ENCODE assay signal across 9 cellular contexts in the genomic region with DNA sequence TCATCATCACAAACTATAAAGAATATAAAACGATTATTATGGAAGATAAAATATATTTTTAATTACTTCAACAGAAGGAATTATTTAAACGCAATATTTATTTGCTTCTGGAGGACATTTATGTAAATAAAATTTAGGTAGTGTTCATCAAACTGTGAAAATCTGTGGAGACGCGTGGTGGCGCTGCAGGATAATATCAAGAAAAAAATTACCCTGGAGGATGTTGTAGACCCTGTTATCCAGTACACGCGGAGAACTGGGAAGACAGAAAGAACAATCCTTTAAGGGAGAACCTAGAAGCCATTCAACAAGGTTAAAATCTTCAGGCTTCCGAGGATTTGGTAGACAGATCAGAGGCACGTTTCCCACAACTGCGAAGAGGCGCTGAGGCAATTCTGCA. TPM values are rescaled to one million over a fixed set of nuclear protein-coding genes. Genes with fewer than 3 reads are reported as not detected.
DNase-seq lines count a peak whose midpoint lies in the region; ATAC-seq and TF ChIP-seq lines count a peak whose summit lies in the region.
"Had no signal": no experiment of that assay in that cellular context is flagged by ENCODE, and none has a peak within 500 bp of the region (broad histone marks: within the 10 kb centered on the region; RNA-seq: fewer than 3 reads in every experiment).

A gene (plus strand): TSS at position 242 of the 400 bp plus-strand sequence. CDS start 189 bp downstream, outside the sequence.

- H3K36me3 ChIP-seq in MM.1S (replicated peaks; ENCODE audit: insufficient read depth, low read length), result no peaks in the 10 kb centered on the region
- H3K36me3 ChIP-seq in Peyer's patch, result no peaks in the 10 kb centered on the region
- H3K36me3 ChIP-seq in spleen, result no peaks in the 10 kb centered on the region
- no peaks in the 10 kb centered on the region for H3K36me3 ChIP-seq in CD8-positive, alpha-beta T cell (ENCODE audit: insufficient read depth, low read length)

- no peaks in the 10 kb centered on the region for H3K4me1 ChIP-seq in MM.1S (ENCODE audit: low read length)
- H3K4me1 ChIP-seq in Peyer's patch, result no peaks in the 10 kb centered on the region
- no peaks in the 10 kb centered on the region for H3K4me1 ChIP-seq in spleen
- H3K4me1 ChIP-seq in CD8-positive, alpha-beta T cell (ENCODE audit: insufficient read depth, low read length), result no peaks in the 10 kb centered on the region

- CTCF ChIA-PET in Calu3 (lab: Charles Lee), result interaction anchor here (0.8 to 1.3 kb wide), 2 partner anchors 21 to 352 kb away, joined by 3 to 4 read pairs; a partner anchor contains a TSS
- CTCF ChIA-PET in CD8-positive, alpha-beta T cell (lab: Charles Lee), result interaction anchor here (1.2 kb wide), 1 partner anchor 11 kb away, joined by 3 read pairs; no protein-coding TSS in a partner anchor

- TF ChIP-seq CTCF in Calu3 (IDR thresholded peaks at IDR 0.05; ENCODE audit: unreplicated experiment) (no peak), MM.1S (IDR thresholded peaks at IDR 0.05; ENCODE audit: low read length) (peak; percentile 52), neural crest cell (conservative IDR thresholded peaks at IDR 0.05) (peak; percentile 50), Peyer's patch (IDR thresholded peaks at IDR 0.05) (no peak), spleen (IDR thresholded peaks at IDR 0.05 in 8 of 11, conservative IDR thresholded peaks at IDR 0.05 in 3 of 11) (no peak)
- TF ChIP-seq CTCF in CD8-positive, alpha-beta T cell (IDR thresholded peaks at IDR 0.05), result no peak

- H3K4me1 Mint-ChIP-seq in Calu3 (ENCODE audit: low read depth, unreplicated experiment), result no peaks in the 10 kb centered on the region
- no peaks in the 10 kb centered on the region for H3K4me1 Mint-ChIP-seq in neural crest cell
- H3K4me1 Mint-ChIP-seq in CD8-positive, alpha-beta T cell (ENCODE audit: low read depth), result peaks cover under 1% of the 10 kb centered on the region

- H4K20me1 ChIP-seq in MM.1S (ENCODE audit: insufficient read depth, low read length), result no peaks in the 10 kb centered on the region

- POLR2A ChIA-PET in CD8-positive, alpha-beta T cell (lab: Charles Lee), result no interaction called here

- peak within 1 kb of the TSS; percentile 63 for H3K4me3 Mint-ChIP-seq in Calu3 (ENCODE audit: low read depth, unreplicated experiment)
- peak within 1 kb of the TSS; percentile 44 for H3K4me3 Mint-ChIP-seq in neural crest cell
- no peak within 1 kb of the TSS for H3K4me3 Mint-ChIP-seq in CD8-positive, alpha-beta T cell

- H3F3A ChIP-seq in MM.1S (ENCODE audit: insufficient read depth, low read length), result no peaks in the 10 kb centered on the region

- DNase-seq in Calu3, result peak; percentile 45
- peak; percentile 37 for DNase-seq in MM.1S
- DNase-seq in cerebellar cortex (ENCODE audit: low spot score), result peak; percentile 43
- no peak for DNase-seq in neural crest cell (ENCODE audit: low read depth, low spot score)
- no peak for DNase-seq in Peyer's patch
- DNase-seq in spleen, result no peak
- DNase-seq in CD8-positive, alpha-beta T cell, result no peak
- DNase-seq in stimulated activated CD4-positive, alpha-beta T cell treated with anti-CD3 and anti-CD28 coated beads, Interleukin-15, amount 100 ng/mL, for 24 hours, result no peak
- DNase-seq: hypothalamus had no signal

- H3K27me3 Mint-ChIP-seq in Calu3 (ENCODE audit: unreplicated experiment) (no peaks in the 10 kb centered on the region), neural crest cell (ENCODE audit: low read depth) (no peaks in the 10 kb centered on the region)
- peaks cover 48% of the 10 kb centered on the region for H3K27me3 Mint-ChIP-seq in CD8-positive, alpha-beta T cell (ENCODE audit: low read depth)

- H2AFZ ChIP-seq in MM.1S (ENCODE audit: low read length), result no peak within 1 kb of the TSS

- H3K27ac ChIP-seq in MM.1S (ENCODE audit: low read length) (no peak within 1 kb of the TSS), Peyer's patch (no peak within 1 kb of the TSS), spleen (no peak within 1 kb of the TSS)
- H3K27ac ChIP-seq in CD8-positive, alpha-beta T cell (ENCODE audit: low read depth, low read length), result no peak within 1 kb of the TSS

- H3K9me3 ChIP-seq in MM.1S (replicated peaks; ENCODE audit: insufficient read depth, low read length) (no peaks in the 10 kb centered on the region), Peyer's patch (peaks cover 0 to 16% (median 0%) of the 10 kb centered on the region in 4 donors), spleen (peaks cover 0 to 90% (median 41%) of the 10 kb centered on the region in 8 donors)
- no peaks in the 10 kb centered on the region for H3K9me3 ChIP-seq in CD8-positive, alpha-beta T cell (ENCODE audit: low read length)

- H3K36me3 Mint-ChIP-seq in Calu3 (ENCODE audit: insufficient read depth, unreplicated experiment) (no peaks in the 10 kb centered on the region), neural crest cell (ENCODE audit: low read depth) (peaks cover 43% of the 10 kb centered on the region)
- no peaks in the 10 kb centered on the region for H3K36me3 Mint-ChIP-seq in CD8-positive, alpha-beta T cell

- H3K9ac ChIP-seq in MM.1S (ENCODE audit: low read length), result no peak within 1 kb of the TSS

- 19 to 30% (median 24%) methylated on average over 11 of the region's 11 CpGs for WGBS in spleen, 5 donors

- no peaks in the 10 kb centered on the region for H3K9me2 ChIP-seq in MM.1S (replicated peaks; ENCODE audit: insufficient read depth, low read length)

- H3K9me3 Mint-ChIP-seq in Calu3 (ENCODE audit: low read depth, unreplicated experiment) (peaks cover 5% of the 10 kb centered on the region), neural crest cell (peaks cover 12% of the 10 kb centered on the region)
- H3K9me3 Mint-ChIP-seq in CD8-positive, alpha-beta T cell, result no peaks in the 10 kb centered on the region

- H3K27ac Mint-ChIP-seq in Calu3 (ENCODE audit: unreplicated experiment) (no peak within 1 kb of the TSS), neural crest cell (ENCODE audit: unreplicated experiment) (no peak within 1 kb of the TSS)
- no peak within 1 kb of the TSS for H3K27ac Mint-ChIP-seq in CD8-positive, alpha-beta T cell

- BruUV-seq in Calu3 (replicated peaks; lab: Mats Ljungman, UMichigan), result no TSS peak

- 0 out of 2 replicates have a peak, but pooled peaks cover 4% of the 10 kb centered on the region for H3K27me3 ChIP-seq in MM.1S (replicated peaks; ENCODE audit: insufficient read depth, low read length)
- H3K27me3 ChIP-seq in Peyer's patch, result no peaks in the 10 kb centered on the region
- peaks cover 0 to 74% (median 0%) of the 10 kb centered on the region in 7 donors for H3K27me3 ChIP-seq in spleen (replicated peaks in 1 of 7)
- H3K27me3 ChIP-seq in CD8-positive, alpha-beta T cell (ENCODE audit: insufficient read depth, low read length), result peaks cover 6% of the 10 kb centered on the region

- H3K4me2 ChIP-seq in MM.1S (ENCODE audit: low read depth, low read length), result no peak within 1 kb of the TSS

- no peaks in the 10 kb centered on the region for H3K79me2 ChIP-seq in MM.1S (ENCODE audit: low read length)

- H3K4me3 ChIP-seq in MM.1S (ENCODE audit: low read length), result no peak within 1 kb of the TSS
- no peak within 1 kb of the TSS for H3K4me3 ChIP-seq in Peyer's patch
- H3K4me3 ChIP-seq in spleen, result peak within 1 kb of the TSS in 2 of 8 donors; percentile 10 to 23
- H3K4me3 ChIP-seq in CD8-positive, alpha-beta T cell (ENCODE audit: low read depth, low read length), result no peak within 1 kb of the TSS

- intact Hi-C loops in Calu3 (cut with micrococcal nuclease; ENCODE audit: unreplicated experiment) (no loop called here), spleen (cut with DNase I; ENCODE audit: low total_unique reads) (no loop called here)
- intact Hi-C loops in CD8-positive, alpha-beta T cell (cut with DNase I, micrococcal nuclease), result no loop called here

- no peak for ATAC-seq in CD8-positive, alpha-beta T cell

- no peak for TF ChIP-seq POLR2A in Peyer's patch (IDR thresholded peaks at IDR 0.05)
- no peak for TF ChIP-seq POLR2A in spleen (IDR thresholded peaks at IDR 0.05)

RNA-seq across cellular contexts. Expression of the gene that starts here (rescaled TPM):
- total RNA-seq in Calu3 (2022) (1.3 and 1.6 TPM in 2 replicates), neural crest cell (3.1 TPM in 2 replicates), Peyer's patch (1 to 10 TPM in 1 of 4 donors, under 1 TPM in 3; 0.35 to 4.1 (median 0.88) TPM), spleen (1 to 10 TPM; 1.1 to 2.4 (median 1.8) TPM)
- polyA plus RNA-seq in spleen, result under 1 TPM; 0.11 to 0.16 (median 0.11) TPM
- not detected for total RNA-seq in CD8-positive, alpha-beta T cell

Comparison
In these comparisons a context has a peak if more than half of its experiments do, and no peak if none do; other contexts are left out.
1. DNase-seq: peak in Calu3 (single experiment), MM.1S (single experiment) and cerebellar cortex (single experiment); none in neural crest cell (single experiment), Peyer's patch (0 of 3), spleen (single experiment), CD8-positive, alpha-beta T cell (0 of 7) and stimulated activated CD4-positive, alpha-beta T cell treated with anti-CD3 and anti-CD28 coated beads, Interleukin-15, amount 100 ng/mL, for 24 hours (single experiment).
2. CTCF ChIP-seq: peak in MM.1S (single experiment) and neural crest cell (single experiment); none in Calu3 (single experiment), Peyer's patch (0 of 6), spleen (0 of 11) and CD8-positive, alpha-beta T cell (single experiment).